1 cellular context compared by ENCODE assay signal in the genomic region with DNA sequence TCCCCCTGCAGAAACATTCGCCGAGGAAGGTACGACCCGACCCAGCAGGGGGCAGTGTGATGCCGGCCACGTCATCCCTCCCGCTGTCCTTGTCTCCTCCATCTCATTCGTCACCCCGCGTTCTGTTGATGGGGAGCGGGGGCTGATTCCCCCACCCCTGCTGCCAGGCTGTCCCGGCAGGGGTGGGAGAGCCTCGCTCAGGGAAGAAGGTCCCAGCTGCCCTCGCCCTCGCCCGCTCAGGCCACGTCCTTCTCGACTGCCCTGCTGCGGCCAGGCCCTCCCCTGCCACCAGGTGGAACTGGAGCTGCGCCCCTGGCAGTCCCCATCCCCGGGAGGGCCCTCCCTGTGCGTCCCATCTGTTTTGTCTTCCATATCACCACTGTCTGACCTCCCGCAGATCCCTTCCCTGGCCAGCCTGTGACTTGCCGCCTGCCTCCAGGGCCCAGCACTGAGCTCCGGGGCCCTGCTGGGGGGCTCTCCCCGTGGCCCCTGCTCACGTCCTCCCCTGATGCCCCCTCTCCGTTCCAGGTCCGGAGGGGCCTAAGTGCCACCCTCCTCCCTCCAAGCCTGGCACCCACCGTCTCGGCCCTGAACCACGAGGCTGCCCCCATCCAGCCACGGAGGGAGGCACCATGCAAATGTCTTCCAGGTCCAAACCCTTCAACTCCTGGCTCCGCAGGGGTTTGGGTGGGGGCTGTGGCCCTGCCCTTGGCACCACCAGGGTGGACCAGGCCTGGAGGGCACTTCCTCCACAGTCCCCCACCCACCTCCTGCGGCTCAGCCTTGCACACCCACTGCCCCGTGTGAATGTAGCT.
A peak's percentile ranks its signal among the peaks of the same experiment; 100 is the strongest.
TF ChIP-seq lines count a peak whose summit lies in the region.

No MANE protein-coding gene starts in this region.

TF ChIP-seq in IMR-90, 13 proteins besides CTCF, POLR2A, EP300 and RAD21:
- TF ChIP-seq MAFK (IDR thresholded peaks at IDR 0.05; ENCODE audit: low read depth, low read length) = no peak
- TF ChIP-seq RFX5 (IDR thresholded peaks at IDR 0.05; ENCODE audit: low read depth, low read length) = no peak
- TF ChIP-seq, protein P1, sequence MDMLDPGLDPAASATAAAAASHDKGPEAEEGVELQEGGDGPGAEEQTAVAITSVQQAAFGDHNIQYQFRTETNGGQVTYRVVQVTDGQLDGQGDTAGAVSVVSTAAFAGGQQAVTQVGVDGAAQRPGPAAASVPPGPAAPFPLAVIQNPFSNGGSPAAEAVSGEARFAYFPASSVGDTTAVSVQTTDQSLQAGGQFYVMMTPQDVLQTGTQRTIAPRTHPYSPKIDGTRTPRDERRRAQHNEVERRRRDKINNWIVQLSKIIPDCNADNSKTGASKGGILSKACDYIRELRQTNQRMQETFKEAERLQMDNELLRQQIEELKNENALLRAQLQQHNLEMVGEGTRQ (IDR thresholded peaks at IDR 0.05; ENCODE audit: low read depth, low read length) = no peak
- 0 out of 2 replicates have a peak, but pooled peaks have one; percentile 50 for TF ChIP-seq MAZ (IDR thresholded peaks at IDR 0.05; ENCODE audit: borderline replicate concordance, low read depth, low read length)
- peak; percentile 12; the same call in 1 of the 2 replicates for TF ChIP-seq BHLHE40 (IDR thresholded peaks at IDR 0.05; ENCODE audit: low read depth, low read length)
- no peak for TF ChIP-seq CEBPB (IDR thresholded peaks at IDR 0.05; ENCODE audit: low read depth, low read length)
- peak; percentile 63 for TF ChIP-seq SMC3 (IDR thresholded peaks at IDR 0.05; ENCODE audit: low read depth, low read length)
- TF ChIP-seq NFE2L2 (IDR thresholded peaks at IDR 0.05; ENCODE audit: low read depth, low read length) = no peak
- TF ChIP-seq FOS (IDR thresholded peaks at IDR 0.05; ENCODE audit: low read depth, low read length) = 0 out of 2 replicates have a peak, but pooled peaks have one; percentile 32
